ENCODE assay signal across 8 cellular contexts in genomic region chr17:58336456-58337094, GRCh38. TPM values are rescaled to one million over a fixed set of nuclear protein-coding genes. Genes with fewer than 3 reads are reported as not detected.
A peak's percentile ranks its signal among the peaks of the same experiment; 100 is the strongest.
DNase-seq lines count a peak whose midpoint lies in the region; ATAC-seq, FAIRE-seq and TF ChIP-seq lines count a peak whose summit lies in the region.

No MANE protein-coding gene starts in this region.

- H3K27ac Mint-ChIP-seq in activated naive CD4-positive, alpha-beta T cell treated with anti-CD3 and anti-CD28 coated beads, Interleukin-2, amount 10 ng/mL, durations not matched to agents 7 days and 5 days = peak overlapping the region; percentile 99

- CTCF ChIA-PET in activated naive CD4-positive, alpha-beta T cell treated with anti-CD3 and anti-CD28 coated beads, Interleukin-2, amount 10 ng/mL, durations not matched to agents 7 days and 5 days (lab: Charles Lee) = interaction anchor here (1.3 to 9.3 kb wide), 6 partner anchors 8 to 81 kb away, joined by 3 to 114 read pairs (median 6); partner anchors contain the start of genes RNF43 and SUPT4H1

- peak overlapping the region; percentile 99 for H3K4me3 Mint-ChIP-seq in activated naive CD4-positive, alpha-beta T cell treated with anti-CD3 and anti-CD28 coated beads, Interleukin-2, amount 10 ng/mL, durations not matched to agents 7 days and 5 days

- H3K27me3 Mint-ChIP-seq in activated naive CD4-positive, alpha-beta T cell treated with anti-CD3 and anti-CD28 coated beads, Interleukin-2, amount 10 ng/mL, durations not matched to agents 7 days and 5 days = peaks cover 8% of the 10 kb centered on the region

- DNase-seq in activated naive CD4-positive, alpha-beta T cell treated with anti-CD3 and anti-CD28 coated beads, Interleukin-2, amount 10 ng/mL, durations not matched to agents 7 days and 5 days = no peak
- DNase-seq in activated naive CD4-positive, alpha-beta T cell treated with anti-CD3 and anti-CD28 coated beads, Interleukin-2, amount 50 U/mL, for 16 hours = no peak
- peak; percentile 67 for DNase-seq in activated T-cell treated with anti-CD3 and anti-CD28 coated beads, Interleukin-2, amount 50 U/mL, for 48 hours
- peak; percentile 64 for DNase-seq in kidney
- DNase-seq in upper lobe of left lung = no peak
- DNase-seq in left lobe of liver (ENCODE audit: low spot score) = no peak
- no peak for DNase-seq in DMS153 (lab: John Stamatoyannopoulos, UW)

- H3K4me1 Mint-ChIP-seq in activated naive CD4-positive, alpha-beta T cell treated with anti-CD3 and anti-CD28 coated beads, Interleukin-2, amount 10 ng/mL, durations not matched to agents 7 days and 5 days = peaks cover 32% of the 10 kb centered on the region

- TF ChIP-seq CTCF in kidney (IDR thresholded peaks at IDR 0.05; ENCODE audit: borderline replicate concordance, extremely low read depth, insufficient read depth) (no peak), upper lobe of left lung (IDR thresholded peaks at IDR 0.05) (no peak)

- no peaks in the 10 kb centered on the region for H3K27me3 ChIP-seq in upper lobe of left lung

- H3K4me1 ChIP-seq in kidney (ENCODE audit: control insufficient read depth in 1 of 2, insufficient read depth in 1 of 2, low read depth in 1 of 2, low read length in 2 of 2) = peaks cover 0 to 5% of the 10 kb centered on the region in 2 donors
- H3K4me1 ChIP-seq in upper lobe of left lung = peaks cover 17 to 62% (median 37%) of the 10 kb centered on the region in 4 donors

- no peak overlapping the region for H3K4me3 ChIP-seq in kidney (ENCODE audit: low read length in 2 of 2)
- peak overlapping the region in 1 of 4 donors; percentile 33 for H3K4me3 ChIP-seq in upper lobe of left lung

- FAIRE-seq in kidney (lab: Jason Lieb, UNC) = no peak

- intact Hi-C loops in kidney (cut with DNase I) = no loop called here

- no peaks in the 10 kb centered on the region for H3K9me3 ChIP-seq in kidney (ENCODE audit: control insufficient read depth in 1 of 2, low read length in 2 of 2)
- H3K9me3 ChIP-seq in upper lobe of left lung = no peaks in the 10 kb centered on the region

- TF ChIP-seq POLR2A in upper lobe of left lung (IDR thresholded peaks at IDR 0.05) = no peak

- H3K27ac ChIP-seq in kidney (ENCODE audit: low read depth in 2 of 2, low read length in 2 of 2) (peak overlapping the region in 1 of 2 donors; percentile 66), upper lobe of left lung (peak overlapping the region; percentile 89 to 95 (median 94))

- 37 to 47% methylated on average over 5 of the region's 5 CpGs for WGBS in upper lobe of left lung, 2 donors

- no peaks in the 10 kb centered on the region for H3K9me3 Mint-ChIP-seq in activated naive CD4-positive, alpha-beta T cell treated with anti-CD3 and anti-CD28 coated beads, Interleukin-2, amount 10 ng/mL, durations not matched to agents 7 days and 5 days

- peaks cover 44% of the 10 kb centered on the region for H3K36me3 Mint-ChIP-seq in activated naive CD4-positive, alpha-beta T cell treated with anti-CD3 and anti-CD28 coated beads, Interleukin-2, amount 10 ng/mL, durations not matched to agents 7 days and 5 days

- no peak overlapping the region for H3K9ac ChIP-seq in kidney (ENCODE audit: low read length in 2 of 2)

- H3K36me3 ChIP-seq in kidney (ENCODE audit: control insufficient read depth in 1 of 2, insufficient read depth in 2 of 2, low read length in 2 of 2) (no peaks in the 10 kb centered on the region), upper lobe of left lung (no peaks in the 10 kb centered on the region)

- no peak for TF ChIP-seq EP300 in upper lobe of left lung (IDR thresholded peaks at IDR 0.05)

- ATAC-seq in upper lobe of left lung (ENCODE audit: low FRiP score in 2 of 2) = peak in 1 of 2 donors; percentile 59
- no peak for ATAC-seq in HG03432 (IDR thresholded peaks at IDR 0.05; ENCODE audit: unreplicated experiment)
- no peak for ATAC-seq in left lobe of liver

RNA-seq across cellular contexts. Expression of gene TSPOAP1, which starts 8.0 kb away (rescaled TPM):
- total RNA-seq in kidney (30.6 TPM), upper lobe of left lung (10 to 100 TPM; 14.0 to 50.3 (median 24.1) TPM), left lobe of liver (6.5 TPM)
- polyA plus RNA-seq in kidney (ENCODE audit: insufficient read depth, low read depth, low replicate concordance) = 12.5 TPM

RNA-seq across cellular contexts. Expression of gene SUPT4H1, which starts 15.4 kb away (rescaled TPM):
- total RNA-seq in kidney = 60.5 TPM
- 129 TPM for polyA plus RNA-seq in kidney (ENCODE audit: insufficient read depth, low read depth, low replicate concordance)
- total RNA-seq in upper lobe of left lung = 10 to 100 TPM; 22.0 to 80.5 (median 40.4) TPM
- 40.0 TPM for total RNA-seq in left lobe of liver

RNA-seq across cellular contexts. Expression of gene MPO, which starts 55.8 kb away (rescaled TPM):
- total RNA-seq in kidney (0.47 TPM), upper lobe of left lung (1 to 10 TPM in 4 of 6 donors, under 1 TPM in 2; 0.71 to 4.6 (median 1.0) TPM), left lobe of liver (0.43 TPM)
- not detected for polyA plus RNA-seq in kidney (ENCODE audit: insufficient read depth, low read depth, low replicate concordance)

Comparison
In these comparisons a context has a peak if more than half of its experiments do, and no peak if none do; other contexts are left out.
1. DNase-seq: peak in activated T-cell treated with anti-CD3 and anti-CD28 coated beads, Interleukin-2, amount 50 U/mL, for 48 hours (2 of 2) and kidney (single experiment); none in activated naive CD4-positive, alpha-beta T cell treated with anti-CD3 and anti-CD28 coated beads, Interleukin-2, amount 10 ng/mL, durations not matched to agents 7 days and 5 days (single experiment), activated naive CD4-positive, alpha-beta T cell treated with anti-CD3 and anti-CD28 coated beads, Interleukin-2, amount 50 U/mL, for 16 hours (single experiment), upper lobe of left lung (0 of 2), left lobe of liver (single experiment) and DMS153 (single experiment).